In the genomic region with DNA sequence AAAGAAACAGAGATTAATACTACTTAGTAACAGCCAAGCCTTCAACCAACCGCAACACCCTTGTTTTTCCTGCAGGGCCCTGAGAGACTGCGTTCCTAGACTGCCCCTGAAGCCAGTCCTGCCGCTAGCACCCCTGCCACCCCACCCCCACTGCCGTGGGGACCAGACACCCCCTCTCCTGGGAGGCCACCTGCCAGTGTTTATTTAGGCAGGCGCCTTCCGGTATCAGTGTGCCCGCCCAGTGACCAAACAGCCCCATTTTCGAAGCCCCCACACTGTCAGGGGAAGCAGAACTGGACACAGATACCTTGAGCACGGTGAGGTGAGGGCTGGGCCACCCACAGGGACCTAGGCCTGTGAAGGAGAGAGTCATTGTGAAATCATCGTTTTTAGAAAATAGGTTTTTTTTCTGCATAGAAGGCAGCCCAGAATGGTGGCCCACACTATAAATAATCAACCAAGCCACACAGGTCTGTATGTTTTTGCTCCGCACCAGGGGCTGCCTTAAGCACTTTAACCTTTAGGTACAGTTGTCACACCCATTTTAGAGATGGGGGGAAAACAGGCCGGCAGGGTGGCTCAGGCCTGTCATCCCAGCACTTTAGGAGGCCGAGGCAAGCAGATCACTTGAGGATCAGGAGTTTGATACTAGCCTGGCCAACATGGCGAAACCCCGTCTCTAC, we compare ENCODE assay signal across 1 cellular context.
TF ChIP-seq lines count a peak whose summit lies in the region.

No MANE protein-coding gene starts in this region.

TF ChIP-seq in HepG2, 621 proteins besides CTCF, POLR2A, EP300 and RAD21 (continued from another document and continues in another):
- TF ChIP-seq HNRNPLL (IDR thresholded peaks at IDR 0.05; ENCODE audit: low read depth, low read length, poor library complexity, severe bottlenecking) (no peak), IKZF4 (CRISPR knock-in tag; IDR thresholded peaks at IDR 0.05; ENCODE audit: borderline replicate concordance, low read depth, not compliant biosample characterization) (no peak), ZNF879 (CRISPR knock-in tag; IDR thresholded peaks at IDR 0.05) (0 out of 2 replicates have a peak, but pooled peaks have one; percentile 40), LBX2 (CRISPR knock-in tag; IDR thresholded peaks at IDR 0.05; ENCODE audit: borderline replicate concordance) (no peak), ZSCAN12 (CRISPR knock-in tag; IDR thresholded peaks at IDR 0.05) (no peak), MED1 (CRISPR knock-in tag; IDR thresholded peaks at IDR 0.05) (peak; percentile 77), SP1 (IDR thresholded peaks at IDR 0.05) (no peak), SP1 (CRISPR knock-in tag; IDR thresholded peaks at IDR 0.05) (peak; percentile 54; the same call in 1 of the 2 replicates), RNF219 (CRISPR knock-in tag; IDR thresholded peaks at IDR 0.05) (0 out of 2 replicates have a peak, but pooled peaks have one; percentile 39), ZNF589 (CRISPR knock-in tag; conservative IDR thresholded peaks at IDR 0.05) (0 out of 2 replicates have a peak, but pooled peaks have one; percentile 32), MED8 (CRISPR knock-in tag; IDR thresholded peaks at IDR 0.05; ENCODE audit: insufficient replicate concordance) (peak; percentile 64), SRSF9 (IDR thresholded peaks at IDR 0.05; ENCODE audit: borderline replicate concordance, insufficient read depth, low read depth, low read length, poor library complexity, severe bottlenecking) (no peak), BRD4 (CRISPR knock-in tag; IDR thresholded peaks at IDR 0.05) (no peak), PHF8 (CRISPR knock-in tag; IDR thresholded peaks at IDR 0.05) (peak; percentile 25), NR2C2 (CRISPR knock-in tag; IDR thresholded peaks at IDR 0.05; ENCODE audit: borderline replicate concordance) (no peak), ZNF773 (CRISPR knock-in tag; IDR thresholded peaks at IDR 0.05; ENCODE audit: borderline replicate concordance) (no peak), ZNF143 (CRISPR knock-in tag; IDR thresholded peaks at IDR 0.05) (no peak), RFX5 (IDR thresholded peaks at IDR 0.05; ENCODE audit: low read depth, low read length) (no peak), REL (CRISPR knock-in tag; conservative IDR thresholded peaks at IDR 0.05) (no peak), BORCS8-MEF2B (CRISPR knock-in tag; IDR thresholded peaks at IDR 0.05) (peak; percentile 85), ZNF317 (CRISPR knock-in tag; IDR thresholded peaks at IDR 0.05) (peak; percentile 63; the same call in 1 of the 2 replicates), ZFP62 (CRISPR knock-in tag; IDR thresholded peaks at IDR 0.05) (no peak), JUN (CRISPR knock-in tag; IDR thresholded peaks at IDR 0.05) (no peak), ZNF451 (CRISPR knock-in tag; IDR thresholded peaks at IDR 0.05) (no peak), HCFC1 (IDR thresholded peaks at IDR 0.05; ENCODE audit: low read depth, low read length) (no peak), GATAD2A (CRISPR knock-in tag; IDR thresholded peaks at IDR 0.05) (peak; percentile 92), ZNF761 (CRISPR knock-in tag; conservative IDR thresholded peaks at IDR 0.05) (0 out of 2 replicates have a peak, but pooled peaks have one; percentile 45), SMAD9 (CRISPR knock-in tag; IDR thresholded peaks at IDR 0.05) (no peak), YY1 (IDR thresholded peaks at IDR 0.05; ENCODE audit: insufficient read depth, insufficient replicate concordance, low read depth, low read length) (peak; percentile 57), KAT2B (IDR thresholded peaks at IDR 0.05; ENCODE audit: borderline replicate concordance, low read depth, low read length) (no peak), GTF2F1 (IDR thresholded peaks at IDR 0.05; ENCODE audit: low read length) (no peak), SRSF1 (optimal IDR thresholded peaks at IDR 0.05; ENCODE audit: low read depth, low read length) (peak; percentile 56), NFKB2 (CRISPR knock-in tag; IDR thresholded peaks at IDR 0.05; ENCODE audit: borderline replicate concordance) (peak; percentile 64; the same call in 1 of the 2 replicates), ZNF790 (CRISPR knock-in tag; IDR thresholded peaks at IDR 0.05; ENCODE audit: borderline replicate concordance) (no peak; the same call in 1 of the 2 replicates), SNAPC2 (CRISPR knock-in tag; IDR thresholded peaks at IDR 0.05) (peak; percentile 65; the same call in 1 of the 2 replicates), AHR (CRISPR knock-in tag; IDR thresholded peaks at IDR 0.05) (no peak), ZNF256 (CRISPR knock-in tag; conservative IDR thresholded peaks at IDR 0.05) (no peak), THYN1 (CRISPR knock-in tag; IDR thresholded peaks at IDR 0.05; ENCODE audit: borderline replicate concordance, low read depth) (no peak)
- TF ChIP-seq, protein P1, sequence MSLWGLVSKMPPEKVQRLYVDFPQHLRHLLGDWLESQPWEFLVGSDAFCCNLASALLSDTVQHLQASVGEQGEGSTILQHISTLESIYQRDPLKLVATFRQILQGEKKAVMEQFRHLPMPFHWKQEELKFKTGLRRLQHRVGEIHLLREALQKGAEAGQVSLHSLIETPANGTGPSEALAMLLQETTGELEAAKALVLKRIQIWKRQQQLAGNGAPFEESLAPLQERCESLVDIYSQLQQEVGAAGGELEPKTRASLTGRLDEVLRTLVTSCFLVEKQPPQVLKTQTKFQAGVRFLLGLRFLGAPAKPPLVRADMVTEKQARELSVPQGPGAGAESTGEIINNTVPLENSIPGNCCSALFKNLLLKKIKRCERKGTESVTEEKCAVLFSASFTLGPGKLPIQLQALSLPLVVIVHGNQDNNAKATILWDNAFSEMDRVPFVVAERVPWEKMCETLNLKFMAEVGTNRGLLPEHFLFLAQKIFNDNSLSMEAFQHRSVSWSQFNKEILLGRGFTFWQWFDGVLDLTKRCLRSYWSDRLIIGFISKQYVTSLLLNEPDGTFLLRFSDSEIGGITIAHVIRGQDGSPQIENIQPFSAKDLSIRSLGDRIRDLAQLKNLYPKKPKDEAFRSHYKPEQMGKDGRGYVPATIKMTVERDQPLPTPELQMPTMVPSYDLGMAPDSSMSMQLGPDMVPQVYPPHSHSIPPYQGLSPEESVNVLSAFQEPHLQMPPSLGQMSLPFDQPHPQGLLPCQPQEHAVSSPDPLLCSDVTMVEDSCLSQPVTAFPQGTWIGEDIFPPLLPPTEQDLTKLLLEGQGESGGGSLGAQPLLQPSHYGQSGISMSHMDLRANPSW (CRISPR knock-in tag; IDR thresholded peaks at IDR 0.05; ENCODE audit: borderline replicate concordance): no peak
- TF ChIP-seq, protein P2, sequence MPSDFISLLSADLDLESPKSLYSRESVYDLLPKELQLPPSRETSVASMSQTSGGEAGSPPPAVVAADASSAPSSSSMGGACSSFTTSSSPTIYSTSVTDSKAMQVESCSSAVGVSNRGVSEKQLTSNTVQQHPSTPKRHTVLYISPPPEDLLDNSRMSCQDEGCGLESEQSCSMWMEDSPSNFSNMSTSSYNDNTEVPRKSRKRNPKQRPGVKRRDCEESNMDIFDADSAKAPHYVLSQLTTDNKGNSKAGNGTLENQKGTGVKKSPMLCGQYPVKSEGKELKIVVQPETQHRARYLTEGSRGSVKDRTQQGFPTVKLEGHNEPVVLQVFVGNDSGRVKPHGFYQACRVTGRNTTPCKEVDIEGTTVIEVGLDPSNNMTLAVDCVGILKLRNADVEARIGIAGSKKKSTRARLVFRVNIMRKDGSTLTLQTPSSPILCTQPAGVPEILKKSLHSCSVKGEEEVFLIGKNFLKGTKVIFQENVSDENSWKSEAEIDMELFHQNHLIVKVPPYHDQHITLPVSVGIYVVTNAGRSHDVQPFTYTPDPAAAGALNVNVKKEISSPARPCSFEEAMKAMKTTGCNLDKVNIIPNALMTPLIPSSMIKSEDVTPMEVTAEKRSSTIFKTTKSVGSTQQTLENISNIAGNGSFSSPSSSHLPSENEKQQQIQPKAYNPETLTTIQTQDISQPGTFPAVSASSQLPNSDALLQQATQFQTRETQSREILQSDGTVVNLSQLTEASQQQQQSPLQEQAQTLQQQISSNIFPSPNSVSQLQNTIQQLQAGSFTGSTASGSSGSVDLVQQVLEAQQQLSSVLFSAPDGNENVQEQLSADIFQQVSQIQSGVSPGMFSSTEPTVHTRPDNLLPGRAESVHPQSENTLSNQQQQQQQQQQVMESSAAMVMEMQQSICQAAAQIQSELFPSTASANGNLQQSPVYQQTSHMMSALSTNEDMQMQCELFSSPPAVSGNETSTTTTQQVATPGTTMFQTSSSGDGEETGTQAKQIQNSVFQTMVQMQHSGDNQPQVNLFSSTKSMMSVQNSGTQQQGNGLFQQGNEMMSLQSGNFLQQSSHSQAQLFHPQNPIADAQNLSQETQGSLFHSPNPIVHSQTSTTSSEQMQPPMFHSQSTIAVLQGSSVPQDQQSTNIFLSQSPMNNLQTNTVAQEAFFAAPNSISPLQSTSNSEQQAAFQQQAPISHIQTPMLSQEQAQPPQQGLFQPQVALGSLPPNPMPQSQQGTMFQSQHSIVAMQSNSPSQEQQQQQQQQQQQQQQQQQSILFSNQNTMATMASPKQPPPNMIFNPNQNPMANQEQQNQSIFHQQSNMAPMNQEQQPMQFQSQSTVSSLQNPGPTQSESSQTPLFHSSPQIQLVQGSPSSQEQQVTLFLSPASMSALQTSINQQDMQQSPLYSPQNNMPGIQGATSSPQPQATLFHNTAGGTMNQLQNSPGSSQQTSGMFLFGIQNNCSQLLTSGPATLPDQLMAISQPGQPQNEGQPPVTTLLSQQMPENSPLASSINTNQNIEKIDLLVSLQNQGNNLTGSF (CRISPR knock-in tag; IDR thresholded peaks at IDR 0.05): no peak
- TF ChIP-seq, protein P3, sequence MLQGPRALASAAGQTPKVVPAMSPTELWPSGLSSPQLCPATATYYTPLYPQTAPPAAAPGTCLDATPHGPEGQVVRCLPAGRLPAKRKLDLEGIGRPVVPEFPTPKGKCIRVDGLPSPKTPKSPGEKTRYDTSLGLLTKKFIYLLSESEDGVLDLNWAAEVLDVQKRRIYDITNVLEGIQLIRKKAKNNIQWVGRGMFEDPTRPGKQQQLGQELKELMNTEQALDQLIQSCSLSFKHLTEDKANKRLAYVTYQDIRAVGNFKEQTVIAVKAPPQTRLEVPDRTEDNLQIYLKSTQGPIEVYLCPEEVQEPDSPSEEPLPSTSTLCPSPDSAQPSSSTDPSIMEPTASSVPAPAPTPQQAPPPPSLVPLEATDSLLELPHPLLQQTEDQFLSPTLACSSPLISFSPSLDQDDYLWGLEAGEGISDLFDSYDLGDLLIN (CRISPR knock-in tag; IDR thresholded peaks at IDR 0.05; ENCODE audit: borderline replicate concordance): no peak
- TF ChIP-seq, protein P4, sequence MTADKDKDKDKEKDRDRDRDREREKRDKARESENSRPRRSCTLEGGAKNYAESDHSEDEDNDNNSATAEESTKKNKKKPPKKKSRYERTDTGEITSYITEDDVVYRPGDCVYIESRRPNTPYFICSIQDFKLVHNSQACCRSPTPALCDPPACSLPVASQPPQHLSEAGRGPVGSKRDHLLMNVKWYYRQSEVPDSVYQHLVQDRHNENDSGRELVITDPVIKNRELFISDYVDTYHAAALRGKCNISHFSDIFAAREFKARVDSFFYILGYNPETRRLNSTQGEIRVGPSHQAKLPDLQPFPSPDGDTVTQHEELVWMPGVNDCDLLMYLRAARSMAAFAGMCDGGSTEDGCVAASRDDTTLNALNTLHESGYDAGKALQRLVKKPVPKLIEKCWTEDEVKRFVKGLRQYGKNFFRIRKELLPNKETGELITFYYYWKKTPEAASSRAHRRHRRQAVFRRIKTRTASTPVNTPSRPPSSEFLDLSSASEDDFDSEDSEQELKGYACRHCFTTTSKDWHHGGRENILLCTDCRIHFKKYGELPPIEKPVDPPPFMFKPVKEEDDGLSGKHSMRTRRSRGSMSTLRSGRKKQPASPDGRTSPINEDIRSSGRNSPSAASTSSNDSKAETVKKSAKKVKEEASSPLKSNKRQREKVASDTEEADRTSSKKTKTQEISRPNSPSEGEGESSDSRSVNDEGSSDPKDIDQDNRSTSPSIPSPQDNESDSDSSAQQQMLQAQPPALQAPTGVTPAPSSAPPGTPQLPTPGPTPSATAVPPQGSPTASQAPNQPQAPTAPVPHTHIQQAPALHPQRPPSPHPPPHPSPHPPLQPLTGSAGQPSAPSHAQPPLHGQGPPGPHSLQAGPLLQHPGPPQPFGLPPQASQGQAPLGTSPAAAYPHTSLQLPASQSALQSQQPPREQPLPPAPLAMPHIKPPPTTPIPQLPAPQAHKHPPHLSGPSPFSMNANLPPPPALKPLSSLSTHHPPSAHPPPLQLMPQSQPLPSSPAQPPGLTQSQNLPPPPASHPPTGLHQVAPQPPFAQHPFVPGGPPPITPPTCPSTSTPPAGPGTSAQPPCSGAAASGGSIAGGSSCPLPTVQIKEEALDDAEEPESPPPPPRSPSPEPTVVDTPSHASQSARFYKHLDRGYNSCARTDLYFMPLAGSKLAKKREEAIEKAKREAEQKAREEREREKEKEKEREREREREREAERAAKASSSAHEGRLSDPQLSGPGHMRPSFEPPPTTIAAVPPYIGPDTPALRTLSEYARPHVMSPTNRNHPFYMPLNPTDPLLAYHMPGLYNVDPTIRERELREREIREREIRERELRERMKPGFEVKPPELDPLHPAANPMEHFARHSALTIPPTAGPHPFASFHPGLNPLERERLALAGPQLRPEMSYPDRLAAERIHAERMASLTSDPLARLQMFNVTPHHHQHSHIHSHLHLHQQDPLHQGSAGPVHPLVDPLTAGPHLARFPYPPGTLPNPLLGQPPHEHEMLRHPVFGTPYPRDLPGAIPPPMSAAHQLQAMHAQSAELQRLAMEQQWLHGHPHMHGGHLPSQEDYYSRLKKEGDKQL (CRISPR knock-in tag; IDR thresholded peaks at IDR 0.05; ENCODE audit: low read depth): no peak
- TF ChIP-seq, protein P5, sequence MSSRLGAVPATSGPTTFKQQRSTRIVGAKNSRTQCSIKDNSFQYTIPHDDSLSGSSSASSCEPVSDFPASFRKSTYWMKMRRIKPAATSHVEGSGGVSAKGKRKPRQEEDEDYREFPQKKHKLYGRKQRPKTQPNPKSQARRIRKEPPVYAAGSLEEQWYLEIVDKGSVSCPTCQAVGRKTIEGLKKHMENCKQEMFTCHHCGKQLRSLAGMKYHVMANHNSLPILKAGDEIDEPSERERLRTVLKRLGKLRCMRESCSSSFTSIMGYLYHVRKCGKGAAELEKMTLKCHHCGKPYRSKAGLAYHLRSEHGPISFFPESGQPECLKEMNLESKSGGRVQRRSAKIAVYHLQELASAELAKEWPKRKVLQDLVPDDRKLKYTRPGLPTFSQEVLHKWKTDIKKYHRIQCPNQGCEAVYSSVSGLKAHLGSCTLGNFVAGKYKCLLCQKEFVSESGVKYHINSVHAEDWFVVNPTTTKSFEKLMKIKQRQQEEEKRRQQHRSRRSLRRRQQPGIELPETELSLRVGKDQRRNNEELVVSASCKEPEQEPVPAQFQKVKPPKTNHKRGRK (CRISPR knock-in tag; IDR thresholded peaks at IDR 0.05): no peak
